In genomic region chr19:10192922-10193321, GRCh38 we compare ENCODE assay signal across 1 cellular context.
TF ChIP-seq lines count a peak whose summit lies in the region.

No MANE protein-coding gene starts in this region.

TF ChIP-seq in endothelial cell of umbilical vein, 7 proteins besides CTCF, POLR2A, EP300 and RAD21:
- no peak for TF ChIP-seq MAX (IDR thresholded peaks at IDR 0.05; ENCODE audit: insufficient read depth, insufficient read length)
- no peak for TF ChIP-seq EZH2 (IDR thresholded peaks at IDR 0.05; ENCODE audit: borderline replicate concordance, low read depth, low read length, severe bottlenecking)
- no peak for TF ChIP-seq FOS (IDR thresholded peaks at IDR 0.05; ENCODE audit: borderline replicate concordance, insufficient read depth, low read length)
- TF ChIP-seq POLR2AphosphoS5 (IDR thresholded peaks at IDR 0.05; ENCODE audit: insufficient read depth, low read depth, low read length): no peak
- TF ChIP-seq JUN (IDR thresholded peaks at IDR 0.05; ENCODE audit: borderline replicate concordance, insufficient read depth, insufficient read length, low read depth): no peak
- no peak for TF ChIP-seq MYC (IDR thresholded peaks at IDR 0.05; ENCODE audit: low read depth, low read length)
- no peak for TF ChIP-seq GATA2 (IDR thresholded peaks at IDR 0.05; ENCODE audit: insufficient read depth, insufficient read length, low read depth, low read length)
